In genomic region chr14:25298238-25298637, GRCh38 we compare ENCODE assay signal across 28 cellular contexts.
"Had no signal": no experiment of that assay in that cellular context is flagged by ENCODE, and none has a peak within 500 bp of the region (broad histone marks: within the 10 kb centered on the region; RNA-seq: fewer than 3 reads in every experiment).

No MANE protein-coding gene starts in this region.

- ATAC-seq: naive thymus-derived CD4-positive, alpha-beta T cell; natural killer cell; psoas muscle; right cardiac atrium; sciatic nerve; stimulated activated effector memory CD8-positive, alpha-beta T cell treated with anti-CD3 and anti-CD28 coated beads, Interleukin-12 subunit alpha, Interleukin-12 subunit beta, amount 100 ng/mL, for 72 hours; stimulated activated naive B cell treated with anti-CD40 and anti-IgM and Interleukin-4, amounts not matched to agents 10 μg/mL and 1 μg/mL and 100 μg/mL, for 72 hours; upper lobe of right lung had no signal

- H3K4me2 ChIP-seq: neural progenitor cell had no signal

- H3K79me2 ChIP-seq: parathyroid adenoma had no signal

- FAIRE-seq: small intestine had no signal

- H3K9me3 Mint-ChIP-seq: nephron; neural progenitor cell; stimulated activated effector memory CD8-positive, alpha-beta T cell treated with anti-CD3 and anti-CD28 coated beads, Interleukin-12 subunit alpha, Interleukin-12 subunit beta, amount 100 ng/mL, for 72 hours; stimulated activated naive B cell treated with anti-CD40 and anti-IgM and Interleukin-4, amounts not matched to agents 10 μg/mL and 1 μg/mL and 100 μg/mL, for 72 hours; stimulated activated naive CD8-positive, alpha-beta T cell treated with anti-CD3 and anti-CD28 coated beads, Interleukin-15, Interleukin-2, amounts not matched to agents 100 ng/mL and 50 ng/mL, for 24 hours; type B pancreatic cell had no signal

- H3K4me1 ChIP-seq: neural progenitor cell, parathyroid adenoma, psoas muscle, stomach, thyroid gland, tibial nerve, upper lobe of right lung, uterus had no signal

- H3K27ac ChIP-seq: neural progenitor cell, ovary, parathyroid adenoma, psoas muscle, stomach, thoracic aorta, thyroid gland, tibial nerve, upper lobe of right lung, uterus had no signal

- H3K9me3 ChIP-seq: ovary, psoas muscle, thoracic aorta, thyroid gland, tibial nerve, upper lobe of right lung, uterus had no signal

- H3K4me3 Mint-ChIP-seq: naive thymus-derived CD4-positive, alpha-beta T cell; natural killer cell; nephron; neural progenitor cell; stimulated activated effector memory CD8-positive, alpha-beta T cell treated with anti-CD3 and anti-CD28 coated beads, Interleukin-12 subunit alpha, Interleukin-12 subunit beta, amount 100 ng/mL, for 72 hours; stimulated activated naive B cell treated with anti-CD40 and anti-IgM and Interleukin-4, amounts not matched to agents 10 μg/mL and 1 μg/mL and 100 μg/mL, for 72 hours; stimulated activated naive CD8-positive, alpha-beta T cell treated with anti-CD3 and anti-CD28 coated beads, Interleukin-15, Interleukin-2, amounts not matched to agents 100 ng/mL and 50 ng/mL, for 24 hours; type B pancreatic cell had no signal

- H3K4me3 ChIP-seq: neural progenitor cell, ovary, psoas muscle, stomach, thoracic aorta, thyroid gland, tibial nerve, upper lobe of right lung, uterus had no signal

- H3K27ac Mint-ChIP-seq: natural killer cell; nephron; neural progenitor cell; progenitor cell of endocrine pancreas; stimulated activated effector memory CD8-positive, alpha-beta T cell treated with anti-CD3 and anti-CD28 coated beads, Interleukin-12 subunit alpha, Interleukin-12 subunit beta, amount 100 ng/mL, for 72 hours; stimulated activated naive B cell treated with anti-CD40 and anti-IgM and Interleukin-4, amounts not matched to agents 10 μg/mL and 1 μg/mL and 100 μg/mL, for 72 hours; stimulated activated naive CD8-positive, alpha-beta T cell treated with anti-CD3 and anti-CD28 coated beads, Interleukin-15, Interleukin-2, amounts not matched to agents 100 ng/mL and 50 ng/mL, for 24 hours; type B pancreatic cell had no signal

- H3K36me3 ChIP-seq: neural progenitor cell, ovary, stomach, thoracic aorta, thyroid gland, tibial nerve, upper lobe of right lung, uterus had no signal

- H3K27me3 Mint-ChIP-seq: progenitor cell of endocrine pancreas; stimulated activated naive B cell treated with anti-CD40 and anti-IgM and Interleukin-4, amounts not matched to agents 10 μg/mL and 1 μg/mL and 100 μg/mL, for 72 hours; type B pancreatic cell had no signal

- H3K36me3 Mint-ChIP-seq: naive thymus-derived CD4-positive, alpha-beta T cell; natural killer cell; neural progenitor cell; stimulated activated effector memory CD8-positive, alpha-beta T cell treated with anti-CD3 and anti-CD28 coated beads, Interleukin-12 subunit alpha, Interleukin-12 subunit beta, amount 100 ng/mL, for 72 hours; stimulated activated naive B cell treated with anti-CD40 and anti-IgM and Interleukin-4, amounts not matched to agents 10 μg/mL and 1 μg/mL and 100 μg/mL, for 72 hours; type B pancreatic cell had no signal

- DNase-seq: naive thymus-derived CD4-positive, alpha-beta T cell; natural killer cell; occipital lobe; ovary; posterior cingulate gyrus; psoas muscle; right cardiac atrium; small intestine; stimulated activated CD4-positive, alpha-beta T cell treated with anti-CD3 and anti-CD28 coated beads, Interleukin-15, amount 100 ng/mL, for 24 hours; stimulated activated CD4-positive, alpha-beta T cell treated with anti-CD3 and anti-CD28 coated beads, Interleukin-2, amount 100 ng/mL, for 24 hours; stimulated activated CD4-positive, alpha-beta T cell treated with anti-CD3 and anti-CD28 coated beads, Interleukin-2, amount 100 ng/mL, for 48 hours; stimulated activated CD4-positive, alpha-beta T cell treated with anti-CD3 and anti-CD28 coated beads, Interleukin-4, amount 100 ng/mL, for 24 hours; stimulated activated naive B cell treated with anti-CD40 and anti-IgM and Interleukin-4, amounts not matched to agents 10 μg/mL and 1 μg/mL and 100 μg/mL, for 72 hours; stimulated activated naive CD4-positive, alpha-beta T cell treated with Interleukin-2 at 50 U/mL for 16 hours; stomach; thyroid gland; upper lobe of right lung; uterus had no signal

- H3K9ac ChIP-seq: neural progenitor cell, parathyroid adenoma had no signal

- H2AFZ ChIP-seq: neural progenitor cell, parathyroid adenoma had no signal

- H3K4me1 Mint-ChIP-seq: naive thymus-derived CD4-positive, alpha-beta T cell; natural killer cell; nephron; neural progenitor cell; stimulated activated effector memory CD8-positive, alpha-beta T cell treated with anti-CD3 and anti-CD28 coated beads, Interleukin-12 subunit alpha, Interleukin-12 subunit beta, amount 100 ng/mL, for 72 hours; stimulated activated naive B cell treated with anti-CD40 and anti-IgM and Interleukin-4, amounts not matched to agents 10 μg/mL and 1 μg/mL and 100 μg/mL, for 72 hours had no signal

- H3K27me3 ChIP-seq: neural progenitor cell, ovary, stomach, thyroid gland, tibial nerve, upper lobe of right lung, uterus had no signal
